ENCODE assay signal across 12 cellular contexts in genomic region chr9:16202913-16203734, GRCh38.
A peak's percentile ranks its signal among the peaks of the same experiment; 100 is the strongest.
DNase-seq lines count a peak whose midpoint lies in the region; ATAC-seq and TF ChIP-seq lines count a peak whose summit lies in the region.
"Had no signal": no experiment of that assay in that cellular context is flagged by ENCODE, and none has a peak within 500 bp of the region (broad histone marks: within the 10 kb centered on the region; RNA-seq: fewer than 3 reads in every experiment).

No MANE protein-coding gene starts in this region.

- CTCF ChIA-PET in BJ (lab: Yijun Ruan, JAX) = interaction anchor here (0.7 to 1.4 kb wide), 5 partner anchors 10 to 434 kb away, joined by 3 to 6 read pairs (median 3); no protein-coding TSS in a partner anchor

- TF ChIP-seq CTCF in BJ (IDR thresholded peaks at IDR 0.05; ENCODE audit: insufficient read depth, low read depth, low read length) (no peak), epithelial cell of esophagus (IDR thresholded peaks at IDR 0.05; ENCODE audit: insufficient read depth, low read depth, low read length, missing control alignments) (no peak), neural progenitor cell (IDR thresholded peaks at IDR 0.05) (no peak)

- no peak overlapping the region for H3K27ac ChIP-seq in neural progenitor cell
- H3K27ac ChIP-seq: lower lobe of right lung had no signal

- ATAC-seq in GM18870 (IDR thresholded peaks at IDR 0.05; ENCODE audit: unreplicated experiment) = no peak
- no peak for ATAC-seq in HG03521 (IDR thresholded peaks at IDR 0.05; ENCODE audit: unreplicated experiment)
- ATAC-seq in HG02623 (IDR thresholded peaks at IDR 0.05; ENCODE audit: unreplicated experiment) = no peak
- ATAC-seq: lower lobe of right lung had no signal

- H2AFZ ChIP-seq in neural progenitor cell (replicated peaks) = no peak overlapping the region

- H3K4me1 ChIP-seq in neural progenitor cell = peaks cover 3% of the 10 kb centered on the region
- H3K4me1 ChIP-seq: lower lobe of right lung had no signal

- peaks cover 7% of the 10 kb centered on the region for H3K27me3 Mint-ChIP-seq in neural progenitor cell (ENCODE audit: insufficient read depth, low read depth)

- no peaks in the 10 kb centered on the region for H3K79me2 ChIP-seq in neural progenitor cell (ENCODE audit: low read depth)

- POLR2A ChIA-PET in BJ (lab: Charles Lee) = interaction anchor here (0.6 to 1.0 kb wide), 2 partner anchors 11 to 758 kb away, joined by 5 to 24 read pairs; no protein-coding TSS in a partner anchor

- H3K4me3 ChIP-seq in BJ (ENCODE audit: low read depth, low read length) (no peak overlapping the region), epithelial cell of esophagus (ENCODE audit: low read length) (no peak overlapping the region), neural progenitor cell (no peak overlapping the region)
- H3K4me3 ChIP-seq: lower lobe of right lung had no signal

- H3K36me3 Mint-ChIP-seq in neural progenitor cell = peaks cover 2% of the 10 kb centered on the region

- H3K9me3 Mint-ChIP-seq in neural progenitor cell = peaks cover 10% of the 10 kb centered on the region

- no peak overlapping the region for H3K4me2 ChIP-seq in neural progenitor cell

- no peaks in the 10 kb centered on the region for H4K20me1 ChIP-seq in neural progenitor cell (ENCODE audit: low read depth)

- no peak overlapping the region for H3K4me3 Mint-ChIP-seq in neural progenitor cell
- H3K4me3 Mint-ChIP-seq: dendritic cell treated with granulocyte-macrophage colony-stimulating factor and Interleukin-4, amounts not matched to agents 40 ng/mL and 50 ng/mL, for 4 days had no signal

- no peak overlapping the region for H3K27ac Mint-ChIP-seq in neural progenitor cell
- H3K27ac Mint-ChIP-seq: dendritic cell treated with granulocyte-macrophage colony-stimulating factor and Interleukin-4, amounts not matched to agents 40 ng/mL and 50 ng/mL, for 4 days had no signal

- peak; percentile 74 for DNase-seq in BJ (ENCODE audit: low read depth)
- peak; percentile 23 to 59 for DNase-seq in NCI-H526 (lab: John Stamatoyannopoulos, UW)
- peak; percentile 79 for DNase-seq in epithelial cell of esophagus (ENCODE audit: low read depth)
- DNase-seq in neural progenitor cell (ENCODE audit: low spot score) = peak; percentile 31
- no peak for DNase-seq in NCI-H82 (lab: John Stamatoyannopoulos, UW)
- DNase-seq: activated CD8-positive, alpha-beta memory T cell treated with anti-CD3 and anti-CD28 coated beads, Interleukin-2, amount 50 U/mL, for 4 hours; DMS53; lower lobe of right lung had no signal

- H3K36me3 ChIP-seq in BJ (ENCODE audit: control insufficient read depth, insufficient read depth, low read length) = no peaks in the 10 kb centered on the region
- no peaks in the 10 kb centered on the region for H3K36me3 ChIP-seq in neural progenitor cell
- H3K36me3 ChIP-seq: lower lobe of right lung had no signal

- H3K9me3 ChIP-seq in neural progenitor cell (ENCODE audit: low read depth) = no peaks in the 10 kb centered on the region
- H3K9me3 ChIP-seq: lower lobe of right lung had no signal

- H3K9ac ChIP-seq in neural progenitor cell = no peak overlapping the region

- peaks cover 33% of the 10 kb centered on the region for H3K4me1 Mint-ChIP-seq in neural progenitor cell

- H3K27me3 ChIP-seq in BJ (ENCODE audit: control insufficient read depth, insufficient read depth, low read length) (no peaks in the 10 kb centered on the region), neural progenitor cell (no peaks in the 10 kb centered on the region)

- H3F3A ChIP-seq in neural progenitor cell (ENCODE audit: low read depth) = no peaks in the 10 kb centered on the region
